In the genomic region with DNA sequence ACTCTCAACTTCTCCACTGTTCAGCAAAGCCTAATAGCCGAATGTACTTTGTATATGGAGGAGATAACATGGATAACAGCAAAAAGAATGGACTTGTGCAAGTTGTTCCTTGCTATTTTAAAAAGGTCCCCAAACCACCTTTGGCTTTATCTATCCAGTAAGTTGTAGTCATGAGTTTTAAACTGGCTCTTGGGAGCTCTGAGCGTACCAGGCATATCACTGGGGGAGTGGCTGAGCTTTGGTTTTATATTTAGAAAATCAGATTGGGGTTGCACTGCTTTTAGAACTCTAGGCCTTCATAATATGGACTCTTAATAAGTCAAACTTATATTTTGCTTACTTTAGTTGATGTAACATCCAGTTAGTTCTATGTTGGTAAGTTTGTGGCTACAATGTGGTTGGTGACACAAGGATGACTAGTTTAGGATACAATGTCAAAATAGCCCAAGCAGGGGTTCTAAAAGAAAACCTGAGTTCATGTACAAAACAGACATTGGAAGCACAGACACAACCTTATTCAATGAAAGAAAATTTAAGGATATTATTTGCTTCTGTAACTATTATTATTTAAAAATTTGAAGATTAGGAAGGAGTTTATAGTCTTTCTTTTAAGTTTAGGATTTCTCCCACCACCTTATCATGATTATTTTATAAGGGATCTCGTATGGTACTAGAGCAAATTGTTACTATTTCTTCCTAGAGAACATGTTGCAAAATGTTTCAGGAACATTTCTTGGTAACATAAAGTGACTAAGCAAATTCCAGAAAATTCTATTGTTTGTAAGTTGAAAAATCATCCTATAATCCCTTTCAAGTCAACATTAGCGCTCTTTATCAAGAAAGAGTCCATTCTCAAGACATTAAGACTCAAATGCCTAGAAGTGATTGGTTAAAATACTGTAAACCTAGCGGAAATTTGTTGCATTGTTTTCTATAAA, we compare ENCODE assay signal across 16 cellular contexts.
A peak's percentile ranks its signal among the peaks of the same experiment; 100 is the strongest.
DNase-seq lines count a peak whose midpoint lies in the region; ATAC-seq and TF ChIP-seq lines count a peak whose summit lies in the region.
"Had no signal": no experiment of that assay in that cellular context is flagged by ENCODE, and none has a peak within 500 bp of the region (broad histone marks: within the 10 kb centered on the region; RNA-seq: fewer than 3 reads in every experiment).

No MANE protein-coding gene starts in this region.

- 0 out of 3 replicates have a peak overlapping the region, but pooled peaks have one; percentile 8 for H2BK15ac ChIP-seq in IMR-90 (ENCODE audit: low read depth, low read length)

- peak overlapping the region; percentile 31; the same call in 1 of the 2 replicates for H4K91ac ChIP-seq in IMR-90 (ENCODE audit: insufficient read depth, low read depth, low read length)

- peak overlapping the region; percentile 59 for H2BK120ac ChIP-seq in IMR-90 (ENCODE audit: low read depth, low read length)

- dilution Hi-C loops in IMR-90 (cut with HindIII; ENCODE audit: low sequenced_read_pairs, unreplicated experiment) = no loop called here

- H4K20me1 ChIP-seq in IMR-90 (ENCODE audit: insufficient read depth, low read length) = no peaks in the 10 kb centered on the region

- no peak overlapping the region for H3K56ac ChIP-seq in IMR-90 (ENCODE audit: extremely low read depth, insufficient read depth, low read length)

- H2BK5ac ChIP-seq in IMR-90 (ENCODE audit: low read depth, low read length, poor library complexity, severe bottlenecking) = peak overlapping the region; percentile 28

- no TSS peak for BruUV-seq in IMR-90 (replicated peaks; lab: Mats Ljungman, UMichigan)

- H3K4me1 Mint-ChIP-seq in CD4-positive, alpha-beta T cell (ENCODE audit: low read depth) = no peaks in the 10 kb centered on the region

- peak overlapping the region; percentile 58 for H3K4ac ChIP-seq in IMR-90 (ENCODE audit: low read depth, low read length)

- TF ChIP-seq POLR2A in IMR-90 (IDR thresholded peaks at IDR 0.05; ENCODE audit: low read depth, low read length) = no peak

- TF ChIP-seq CTCF in IMR-90 (conservative IDR thresholded peaks at IDR 0.05; ENCODE audit: low read depth, low read length) (no peak), GM13976 (IDR thresholded peaks at IDR 0.05; ENCODE audit: borderline replicate concordance, control extremely low read depth, extremely low read depth, insufficient read depth, missing control alignments) (no peak)
- TF ChIP-seq CTCF in CD4-positive, alpha-beta T cell (IDR thresholded peaks at IDR 0.05) = no peak

- H4K5ac ChIP-seq in IMR-90 (ENCODE audit: low read depth, low read length) = no peak overlapping the region

- peaks cover 10% of the 10 kb centered on the region for H3K9me1 ChIP-seq in IMR-90 (ENCODE audit: insufficient read depth, low read length)

- no peak overlapping the region for H3K18ac ChIP-seq in IMR-90 (ENCODE audit: low read depth, low read length)

- in situ Hi-C loops in IMR-90 (cut with MboI; ENCODE audit: low sequenced_read_pairs) (no loop called here), GM13976 (cut with MboI; ENCODE audit: low sequenced_read_pairs, unreplicated experiment) (no loop called here)

- ATAC-seq in IMR-90 (ENCODE audit: low read depth) = peak; percentile 32; the same call in 1 of the 2 replicates
- ATAC-seq in CD4-positive, alpha-beta T cell (ENCODE audit: poor library complexity) = no peak
- ATAC-seq: gastrocnemius medialis, HepG2 had no signal

- CTCF ChIA-PET in IMR-90 (lab: Yijun Ruan, JAX) = interaction anchor here (0.6 to 1.2 kb wide), 2 partner anchors 48 to 356 kb away, joined by 3 read pairs; no protein-coding TSS in a partner anchor
- CTCF ChIA-PET in CD4-positive, alpha-beta T cell (lab: Charles Lee) = no interaction called here

- H3K36me3 ChIP-seq in IMR-90 (ENCODE audit: control insufficient read depth, insufficient read depth, low read length) = peaks cover 6% of the 10 kb centered on the region
- H3K36me3 ChIP-seq: gastrocnemius medialis had no signal

- DNase-seq in Daoy (ENCODE audit: low read depth) (peak; percentile 83), IMR-90 (peak; percentile 77), astrocyte of the hippocampus (ENCODE audit: low read depth, low spot score) (peak; percentile 56), iris pigment epithelial cell (ENCODE audit: low read depth) (peak; percentile 64), GM13976 (ENCODE audit: low spot score) (no peak), NCI-H82 (lab: John Stamatoyannopoulos, UW) (no peak)
- DNase-seq in CD4-positive, alpha-beta T cell = no peak
- DNase-seq: activated CD4-positive, CD25-positive, alpha-beta regulatory T cell; CD4-positive, CD25-positive, alpha-beta regulatory T cell; gastrocnemius medialis; islet precursor cell; NCI-H1930; NCI-H774; retina had no signal

- H3K4me3 ChIP-seq in IMR-90 (ENCODE audit: insufficient read depth, low read depth, low read length) = no peak overlapping the region
- H3K4me3 ChIP-seq: coronary artery, gastrocnemius medialis had no signal

- no peaks in the 10 kb centered on the region for H3K9me3 Mint-ChIP-seq in CD4-positive, alpha-beta T cell

- H3K36me3 Mint-ChIP-seq in CD4-positive, alpha-beta T cell (ENCODE audit: low read depth) = peaks cover 15% of the 10 kb centered on the region

- H3K4me2 ChIP-seq in IMR-90 (ENCODE audit: low read depth, low read length) = peak overlapping the region; percentile 24; the same call in 1 of the 2 replicates

- peak overlapping the region; percentile 80 for H3K14ac ChIP-seq in IMR-90 (replicated peaks; ENCODE audit: low read depth, low read length)

- no peak overlapping the region for H3K4me3 Mint-ChIP-seq in CD4-positive, alpha-beta T cell
- H3K4me3 Mint-ChIP-seq: CD4-positive, CD25-positive, alpha-beta regulatory T cell had no signal

- H2AK5ac ChIP-seq in IMR-90 (ENCODE audit: low read depth, low read length) = peak overlapping the region; percentile 27; the same call in 1 of the 2 replicates

- H2BK20ac ChIP-seq in IMR-90 (ENCODE audit: low read depth, low read length) = peak overlapping the region; percentile 47; the same call in 1 of the 2 replicates

- peaks cover 0 to 4% of the 10 kb centered on the region in 2 experiments; a peak in 2 of 4 replicates for H3K79me1 ChIP-seq in IMR-90 (ENCODE audit: low read depth in 1 of 2, low read length in 2 of 2)

- no peak overlapping the region for H3K27ac ChIP-seq in IMR-90 (ENCODE audit: insufficient read depth, low read length)
- H3K27ac ChIP-seq in CD4-positive, alpha-beta T cell (ENCODE audit: low read depth, low read length) = no peak overlapping the region
- H3K27ac ChIP-seq: coronary artery, gastrocnemius medialis had no signal

- TF ChIP-seq RAD21 in IMR-90 (IDR thresholded peaks at IDR 0.05; ENCODE audit: low read length) = no peak

- WGBS in IMR-90 (ENCODE audit: extremely low coverage in 2 of 2, insufficient read length in 1 of 2), 2 experiments = no CpG with 5 or more reads among the region's 5 CpGs

- POLR2A ChIA-PET in IMR-90 (lab: Charles Lee; ENCODE audit: unreplicated experiment) = interaction anchor here (0.7 kb wide), 1 partner anchor 102 kb away, joined by 3 read pairs; no protein-coding TSS in a partner anchor
- POLR2A ChIA-PET in CD4-positive, alpha-beta T cell (lab: Charles Lee) = interaction anchor here (1.2 kb wide), 1 partner anchor 42 kb away, joined by 4 read pairs; no protein-coding TSS in a partner anchor

- no peak overlapping the region for H2AFZ ChIP-seq in IMR-90 (replicated peaks; ENCODE audit: low read length, poor library complexity)

- H2AK9ac ChIP-seq in IMR-90 (replicated peaks; ENCODE audit: low read depth, low read length, poor library complexity) = no peak overlapping the region

- H4K8ac ChIP-seq in IMR-90 (ENCODE audit: low read depth in 2 of 2, low read length in 2 of 2) = peak overlapping the region in 1 of 2 experiments; percentile 72; a peak in 2 of 4 replicates

- no peak overlapping the region for H3K27ac Mint-ChIP-seq in CD4-positive, alpha-beta T cell

- H3K27me3 ChIP-seq in IMR-90 (ENCODE audit: control insufficient read depth, insufficient read depth, low read length) = no peaks in the 10 kb centered on the region
- H3K27me3 ChIP-seq in CD4-positive, alpha-beta T cell (ENCODE audit: control insufficient read depth, insufficient read depth, low read length) = no peaks in the 10 kb centered on the region
- H3K27me3 ChIP-seq: gastrocnemius medialis had no signal

- no peaks in the 10 kb centered on the region for H3K27me3 Mint-ChIP-seq in CD4-positive, alpha-beta T cell
- H3K27me3 Mint-ChIP-seq: CD4-positive, CD25-positive, alpha-beta regulatory T cell had no signal

- H3K9me3 ChIP-seq in IMR-90 (ENCODE audit: control insufficient read depth, insufficient read depth, low read length) = no peaks in the 10 kb centered on the region
- H3K9me3 ChIP-seq in CD4-positive, alpha-beta T cell (ENCODE audit: control insufficient read depth, low read length) = no peaks in the 10 kb centered on the region
- H3K9me3 ChIP-seq: gastrocnemius medialis had no signal

- intact Hi-C loops in IMR-90 (cut with micrococcal nuclease) = no loop called here
- intact Hi-C loops in CD4-positive, alpha-beta T cell (cut with DNase I, micrococcal nuclease) = no loop called here

- no peak overlapping the region for H3K9ac ChIP-seq in IMR-90 (ENCODE audit: low read depth, low read length)

- H3K23ac ChIP-seq in IMR-90 (ENCODE audit: low read depth, low read length) = peak overlapping the region; percentile 68; the same call in 1 of the 2 replicates

- peaks cover 4% of the 10 kb centered on the region; the same call in 1 of the 2 replicates for H3K4me1 ChIP-seq in IMR-90 (ENCODE audit: control insufficient read depth, insufficient read depth, low read length)

TF ChIP-seq in IMR-90, 13 proteins besides CTCF, POLR2A, EP300 and RAD21:
- TF ChIP-seq NFE2L2 (IDR thresholded peaks at IDR 0.05; ENCODE audit: low read depth, low read length) = peak; percentile 60
- TF ChIP-seq BHLHE40 (IDR thresholded peaks at IDR 0.05; ENCODE audit: low read depth, low read length) = no peak
- peak; percentile 16; the same call in 1 of the 2 replicates for TF ChIP-seq CEBPB (IDR thresholded peaks at IDR 0.05; ENCODE audit: low read depth, low read length)
TF ChIP-seq in IMR-90: peak in this region for 2.

Comparison
In these comparisons a context has a peak if more than half of its experiments do, and no peak if none do; other contexts are left out.
1. DNase-seq: peak in Daoy (single experiment), IMR-90 (single experiment), astrocyte of the hippocampus (single experiment) and iris pigment epithelial cell (single experiment); none in GM13976 (single experiment), CD4-positive, alpha-beta T cell (0 of 10) and NCI-H82 (single experiment).